Comparison of ENCODE assay signal across 17 cellular contexts in genomic region chr19:39870171-39870971, GRCh38. TPM values are rescaled to one million over a fixed set of nuclear protein-coding genes. Genes with fewer than 3 reads are reported as not detected.
DNase-seq lines count a peak whose midpoint lies in the region; ATAC-seq and TF ChIP-seq lines count a peak whose summit lies in the region.
"Had no signal": no experiment of that assay in that cellular context is flagged by ENCODE, and none has a peak within 500 bp of the region (broad histone marks: within the 10 kb centered on the region; RNA-seq: fewer than 3 reads in every experiment).

No MANE protein-coding gene starts in this region.

- no peaks in the 10 kb centered on the region for H3K9me3 ChIP-seq in stomach
- H3K9me3 ChIP-seq in upper lobe of right lung, result no peaks in the 10 kb centered on the region

- peaks cover 8% of the 10 kb centered on the region for H3K4me1 Mint-ChIP-seq in nephron progenitor cell
- H3K4me1 Mint-ChIP-seq: activated CD4-positive, alpha-beta T cell treated with anti-CD3 and anti-CD28 coated beads, Interleukin-2, amount 10 ng/mL, durations not matched to agents 24 days and 14 days; CD8-positive, alpha-beta memory T cell had no signal

- H3K4me1 ChIP-seq in stomach (no peaks in the 10 kb centered on the region), upper lobe of right lung (no peaks in the 10 kb centered on the region)
- H3K4me1 ChIP-seq: parathyroid adenoma had no signal

- no peak for TF ChIP-seq POLR2A in stomach (IDR thresholded peaks at IDR 0.05)

- H3K4me3 ChIP-seq in stomach (no peak overlapping the region), upper lobe of right lung (no peak overlapping the region)
- H3K4me3 ChIP-seq: smooth muscle cell had no signal

- H3K4me3 Mint-ChIP-seq in nephron progenitor cell, result no peak overlapping the region
- H3K4me3 Mint-ChIP-seq: activated CD4-positive, alpha-beta T cell treated with anti-CD3 and anti-CD28 coated beads, Interleukin-2, amount 10 ng/mL, durations not matched to agents 24 days and 14 days; activated T-cell treated with anti-CD3 and anti-CD28 coated beads, Interleukin-2, amount 50 U/mL, for 72 hours; CD8-positive, alpha-beta memory T cell; stimulated activated naive CD8-positive, alpha-beta T cell treated with anti-CD3 and anti-CD28 coated beads, Interleukin-15, Interleukin-2, amounts not matched to agents 100 ng/mL and 50 ng/mL, for 24 hours had no signal

- no peaks in the 10 kb centered on the region for H3K9me3 Mint-ChIP-seq in nephron progenitor cell
- H3K9me3 Mint-ChIP-seq: activated CD4-positive, alpha-beta T cell treated with anti-CD3 and anti-CD28 coated beads, Interleukin-2, amount 10 ng/mL, durations not matched to agents 24 days and 14 days; activated T-cell treated with anti-CD3 and anti-CD28 coated beads, Interleukin-2, amount 50 U/mL, for 72 hours; CD8-positive, alpha-beta memory T cell; stimulated activated naive CD8-positive, alpha-beta T cell treated with anti-CD3 and anti-CD28 coated beads, Interleukin-15, Interleukin-2, amounts not matched to agents 100 ng/mL and 50 ng/mL, for 24 hours had no signal

- ATAC-seq in GM21360 (IDR thresholded peaks at IDR 0.05; ENCODE audit: unreplicated experiment), result no peak
- no peak for ATAC-seq in upper lobe of right lung
- ATAC-seq: activated T-cell treated with anti-CD3 and anti-CD28 coated beads, Interleukin-2, amount 50 U/mL, for 72 hours had no signal

- H3K27ac ChIP-seq in stomach, result no peak overlapping the region
- H3K27ac ChIP-seq in upper lobe of right lung, result no peak overlapping the region
- H3K27ac ChIP-seq: parathyroid adenoma had no signal

- 58 to 73% (median 70%) methylated on average over 16 of the region's 16 CpGs for WGBS in stomach, 5 donors

- intact Hi-C loops in stomach (cut with DNase I; ENCODE audit: low total_unique reads) (no loop called here), upper lobe of right lung (cut with DNase I) (no loop called here)

- H3K36me3 Mint-ChIP-seq in nephron progenitor cell (ENCODE audit: low read depth), result no peaks in the 10 kb centered on the region

- TF ChIP-seq CTCF in nephron progenitor cell (IDR thresholded peaks at IDR 0.05) (no peak), stomach (IDR thresholded peaks at IDR 0.05) (no peak), upper lobe of right lung (IDR thresholded peaks at IDR 0.05) (no peak)

- peaks cover 0 to 70% (median 33%) of the 10 kb centered on the region in 4 donors for H3K36me3 ChIP-seq in stomach
- no peaks in the 10 kb centered on the region for H3K36me3 ChIP-seq in upper lobe of right lung

- peaks cover 0 to 2% (median 0%) of the 10 kb centered on the region in 3 donors for H3K27me3 ChIP-seq in stomach
- H3K27me3 ChIP-seq in upper lobe of right lung, result no peaks in the 10 kb centered on the region

- no peak overlapping the region for H3K27ac Mint-ChIP-seq in nephron progenitor cell
- H3K27ac Mint-ChIP-seq: activated CD4-positive, alpha-beta T cell treated with anti-CD3 and anti-CD28 coated beads, Interleukin-2, amount 10 ng/mL, durations not matched to agents 24 days and 14 days; activated T-cell treated with anti-CD3 and anti-CD28 coated beads, Interleukin-2, amount 50 U/mL, for 72 hours; stimulated activated naive CD8-positive, alpha-beta T cell treated with anti-CD3 and anti-CD28 coated beads, Interleukin-15, Interleukin-2, amounts not matched to agents 100 ng/mL and 50 ng/mL, for 24 hours had no signal

- peaks cover 20% of the 10 kb centered on the region for H3K27me3 Mint-ChIP-seq in nephron progenitor cell (ENCODE audit: low read depth, poor library complexity)
- H3K27me3 Mint-ChIP-seq: activated CD4-positive, alpha-beta T cell treated with anti-CD3 and anti-CD28 coated beads, Interleukin-2, amount 10 ng/mL, durations not matched to agents 24 days and 14 days; CD8-positive, alpha-beta memory T cell; stimulated activated naive CD8-positive, alpha-beta T cell treated with anti-CD3 and anti-CD28 coated beads, Interleukin-15, Interleukin-2, amounts not matched to agents 100 ng/mL and 50 ng/mL, for 24 hours had no signal

- TF ChIP-seq EP300 in stomach (IDR thresholded peaks at IDR 0.05), result no peak

- DNase-seq in NCI-H82 (lab: John Stamatoyannopoulos, UW), result peak; percentile 60
- DNase-seq in NCI-H82 treated with DMSO at 0.1 percent for 48 hours (lab: John Stamatoyannopoulos, UW; ENCODE audit: unreplicated experiment), result no peak
- peak; percentile 80 for DNase-seq in NCI-H146 treated with DMSO at 0.1 percent for 48 hours (lab: John Stamatoyannopoulos, UW; ENCODE audit: unreplicated experiment)
- DNase-seq in NCI-H748 treated with DMSO at 0.1 percent for 48 hours (lab: John Stamatoyannopoulos, UW), result peak; percentile 50
- peak; percentile 30 for DNase-seq in nephron progenitor cell
- DNase-seq in stomach, result no peak
- no peak for DNase-seq in upper lobe of right lung
- DNase-seq: activated CD4-positive, alpha-beta T cell treated with anti-CD3 and anti-CD28 coated beads, Interleukin-2, amount 10 ng/mL, durations not matched to agents 24 days and 14 days; activated T-cell treated with anti-CD3 and anti-CD28 coated beads, Interleukin-2, amount 50 U/mL, for 72 hours; CD8-positive, alpha-beta memory T cell; cerebellar nuclear complex; GOT3; NCI-H446 treated with DMSO at 0.1 percent for 48 hours had no signal

RNA-seq across cellular contexts. Expression of gene FBL, which starts 24.2 kb away (rescaled TPM):
- total RNA-seq in stomach (100 to 1,000 TPM in 4 of 5 donors, 10 to 100 TPM in 1; 59.8 to 311 (median 129) TPM), upper lobe of right lung (123 TPM)
- polyA plus RNA-seq in stomach, result 100 to 1,000 TPM; 229 to 331 (median 318) TPM

RNA-seq across cellular contexts. Expression of gene DYRK1B, which starts 36.4 kb away (rescaled TPM):
- total RNA-seq in stomach, result 10 to 100 TPM in 3 of 5 donors, 1 to 10 TPM in 2; 3.9 to 28.4 (median 10.7) TPM
- 10 to 100 TPM in 1 of 3 donors, 1 to 10 TPM in 2; 5.7 to 13.2 (median 9.1) TPM for polyA plus RNA-seq in stomach
- total RNA-seq in upper lobe of right lung, result 16.7 TPM

Comparison
In these comparisons a context has a peak if more than half of its experiments do, and no peak if none do; other contexts are left out.
1. DNase-seq: peak in NCI-H82 (single experiment), NCI-H146 treated with DMSO at 0.1 percent for 48 hours (single experiment), NCI-H748 treated with DMSO at 0.1 percent for 48 hours (single experiment) and nephron progenitor cell (single experiment); none in NCI-H82 treated with DMSO at 0.1 percent for 48 hours (single experiment), stomach (single experiment) and upper lobe of right lung (single experiment).